ENCODE assay signal across 18 cellular contexts in the genomic region with DNA sequence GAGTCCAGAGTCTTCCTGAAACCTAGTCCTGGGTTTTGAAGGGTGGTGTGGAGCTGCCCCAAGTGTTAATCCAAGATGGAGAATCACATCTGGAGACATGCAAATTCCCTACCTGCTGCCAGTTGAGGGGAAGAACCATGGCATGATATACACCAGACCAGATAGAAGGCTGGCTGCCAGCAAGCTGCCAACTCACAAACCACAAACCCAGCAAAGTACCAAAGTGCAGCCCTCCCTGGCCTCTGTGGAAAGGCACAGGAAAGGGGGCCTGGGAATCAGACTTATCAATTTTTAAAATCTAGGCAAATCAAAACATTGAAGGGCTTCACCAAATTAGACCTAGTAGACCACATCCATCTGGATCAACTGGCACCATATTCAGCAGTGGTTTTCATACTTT.
DNase-seq lines count a peak whose midpoint lies in the region; ATAC-seq and TF ChIP-seq lines count a peak whose summit lies in the region.
"Had no signal": no experiment of that assay in that cellular context is flagged by ENCODE, and none has a peak within 500 bp of the region (broad histone marks: within the 10 kb centered on the region; RNA-seq: fewer than 3 reads in every experiment).

No MANE protein-coding gene starts in this region.

- peaks cover 9% of the 10 kb centered on the region; the same call in 2 of the 3 replicates for H3K9me3 Mint-ChIP-seq in GM23338

- peaks cover 10% of the 10 kb centered on the region; the same call in 1 of the 2 replicates for H3K9me2 ChIP-seq in GM23338 (ENCODE audit: insufficient read depth)

- TF ChIP-seq CTCF in GM23338 (conservative IDR thresholded peaks at IDR 0.05; ENCODE audit: low read depth in 2 of 2) (no peak), VCaP (conservative IDR thresholded peaks at IDR 0.05) (no peak), prostate gland (IDR thresholded peaks at IDR 0.05) (no peak)

- no peak for DNase-seq in GM23338 (ENCODE audit: low spot score)
- peak; percentile 56 for DNase-seq in Jurkat, Clone E6-1 (ENCODE audit: low read depth, low spot score)
- DNase-seq in prostate gland (ENCODE audit: low spot score) = no peak
- no peak for DNase-seq in activated CD4-positive, alpha-beta T cell treated with anti-CD3 and anti-CD28 coated beads for 48 hours
- DNase-seq in epidermal melanocyte (ENCODE audit: insufficient read length, low spot score) = no peak
- DNase-seq: C1 segment of cervical spinal cord; Calu3; CD4-positive, alpha-beta memory T cell; COR-L47; DMS53; DMS79 treated with DMSO at 0.1 percent for 48 hours; GDM1; GOT3; HFFc6 had no signal

- no peaks in the 10 kb centered on the region for H3K79me2 ChIP-seq in GM23338 (replicated peaks; ENCODE audit: insufficient read depth)

- ATAC-seq in GM23338 (no peak), GM19467 (IDR thresholded peaks at IDR 0.05; ENCODE audit: unreplicated experiment) (no peak)
- ATAC-seq: GM12878 had no signal

- H3F3A ChIP-seq in GM23338 (replicated peaks; ENCODE audit: low read depth) = no peaks in the 10 kb centered on the region

- no peak for TF ChIP-seq POLR2A in prostate gland (IDR thresholded peaks at IDR 0.05)

- H3K36me3 ChIP-seq in GM23338 (ENCODE audit: insufficient read depth) = no peaks in the 10 kb centered on the region; the same call in 1 of the 2 replicates
- no peaks in the 10 kb centered on the region for H3K36me3 ChIP-seq in prostate gland
- H3K36me3 ChIP-seq: HAP-1 had no signal

- peaks cover 6% of the 10 kb centered on the region; the same call in 2 of the 3 replicates for H3K36me3 Mint-ChIP-seq in GM23338 (ENCODE audit: low read depth)
- H3K36me3 Mint-ChIP-seq: CD4-positive, alpha-beta memory T cell had no signal

- H3K27me3 ChIP-seq in GM23338 (ENCODE audit: insufficient read depth) (no peaks in the 10 kb centered on the region), prostate gland (replicated peaks; ENCODE audit: insufficient read depth) (no peaks in the 10 kb centered on the region)

- H3K27ac ChIP-seq in GM23338 (ENCODE audit: low read depth) = no peak overlapping the region
- peak overlapping the region; percentile 84 for H3K27ac ChIP-seq in VCaP
- H3K27ac ChIP-seq in prostate gland = peak overlapping the region; percentile 80 to 81

- H3K27me3 Mint-ChIP-seq in GM23338 (ENCODE audit: insufficient read depth, low read depth, poor library complexity) = peaks cover 5% of the 10 kb centered on the region

- H3K4me3 ChIP-seq in GM23338 (no peak overlapping the region), prostate gland (no peak overlapping the region)
- H3K4me3 ChIP-seq in Jurkat, Clone E6-1 (ENCODE audit: low read length) = no peak overlapping the region
- H3K4me3 ChIP-seq: GM12878, HAP-1 had no signal

- H3K9me3 ChIP-seq in prostate gland = no peaks in the 10 kb centered on the region
- H3K9me3 ChIP-seq: HAP-1 had no signal

- peaks cover 11% of the 10 kb centered on the region for H3K4me1 Mint-ChIP-seq in GM23338
- H3K4me1 Mint-ChIP-seq: CD4-positive, alpha-beta memory T cell had no signal

- peak overlapping the region; percentile 23; the same call in 1 of the 2 replicates for H2AFZ ChIP-seq in GM23338

- H3K4me2 ChIP-seq in GM23338 = no peak overlapping the region

- H4K20me1 ChIP-seq in GM23338 (replicated peaks; ENCODE audit: insufficient read depth) = no peaks in the 10 kb centered on the region

- H3K4me3 Mint-ChIP-seq in GM23338 = no peak overlapping the region
- H3K4me3 Mint-ChIP-seq: CD4-positive, alpha-beta memory T cell; HFFc6 had no signal

- H3K4me1 ChIP-seq in GM23338 (ENCODE audit: insufficient read depth) = peaks cover 20% of the 10 kb centered on the region
- H3K4me1 ChIP-seq in prostate gland (replicated peaks) = peaks cover 10% of the 10 kb centered on the region

- intact Hi-C loops in prostate gland (cut with DNase I) = no loop called here

- no peak overlapping the region for H3K27ac Mint-ChIP-seq in GM23338
- H3K27ac Mint-ChIP-seq: CD4-positive, alpha-beta memory T cell; HFFc6 had no signal

TF ChIP-seq in GM23338, 12 proteins besides CTCF, POLR2A, EP300 and RAD21:
- no peak for TF ChIP-seq STAT1 (IDR thresholded peaks at IDR 0.05; ENCODE audit: unreplicated experiment)
- no peak for TF ChIP-seq CREB1 (CRISPR knock-in tag; IDR thresholded peaks at IDR 0.05; ENCODE audit: low read depth)
- no peak for TF ChIP-seq NANOG (IDR thresholded peaks at IDR 0.05; ENCODE audit: borderline replicate concordance)
- TF ChIP-seq EZH2phosphoT487 (IDR thresholded peaks at IDR 0.05; ENCODE audit: unreplicated experiment) = no peak
- TF ChIP-seq, protein P1, sequence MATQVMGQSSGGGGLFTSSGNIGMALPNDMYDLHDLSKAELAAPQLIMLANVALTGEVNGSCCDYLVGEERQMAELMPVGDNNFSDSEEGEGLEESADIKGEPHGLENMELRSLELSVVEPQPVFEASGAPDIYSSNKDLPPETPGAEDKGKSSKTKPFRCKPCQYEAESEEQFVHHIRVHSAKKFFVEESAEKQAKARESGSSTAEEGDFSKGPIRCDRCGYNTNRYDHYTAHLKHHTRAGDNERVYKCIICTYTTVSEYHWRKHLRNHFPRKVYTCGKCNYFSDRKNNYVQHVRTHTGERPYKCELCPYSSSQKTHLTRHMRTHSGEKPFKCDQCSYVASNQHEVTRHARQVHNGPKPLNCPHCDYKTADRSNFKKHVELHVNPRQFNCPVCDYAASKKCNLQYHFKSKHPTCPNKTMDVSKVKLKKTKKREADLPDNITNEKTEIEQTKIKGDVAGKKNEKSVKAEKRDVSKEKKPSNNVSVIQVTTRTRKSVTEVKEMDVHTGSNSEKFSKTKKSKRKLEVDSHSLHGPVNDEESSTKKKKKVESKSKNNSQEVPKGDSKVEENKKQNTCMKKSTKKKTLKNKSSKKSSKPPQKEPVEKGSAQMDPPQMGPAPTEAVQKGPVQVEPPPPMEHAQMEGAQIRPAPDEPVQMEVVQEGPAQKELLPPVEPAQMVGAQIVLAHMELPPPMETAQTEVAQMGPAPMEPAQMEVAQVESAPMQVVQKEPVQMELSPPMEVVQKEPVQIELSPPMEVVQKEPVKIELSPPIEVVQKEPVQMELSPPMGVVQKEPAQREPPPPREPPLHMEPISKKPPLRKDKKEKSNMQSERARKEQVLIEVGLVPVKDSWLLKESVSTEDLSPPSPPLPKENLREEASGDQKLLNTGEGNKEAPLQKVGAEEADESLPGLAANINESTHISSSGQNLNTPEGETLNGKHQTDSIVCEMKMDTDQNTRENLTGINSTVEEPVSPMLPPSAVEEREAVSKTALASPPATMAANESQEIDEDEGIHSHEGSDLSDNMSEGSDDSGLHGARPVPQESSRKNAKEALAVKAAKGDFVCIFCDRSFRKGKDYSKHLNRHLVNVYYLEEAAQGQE (IDR thresholded peaks at IDR 0.05; ENCODE audit: unreplicated experiment) = no peak
- TF ChIP-seq JUNB (IDR thresholded peaks at IDR 0.05; ENCODE audit: unreplicated experiment) = no peak
- TF ChIP-seq ZNF114 (CRISPR knock-in tag; IDR thresholded peaks at IDR 0.05) = no peak
